1 cellular context compared by ENCODE assay signal in genomic region chr2:64857581-64858471, GRCh38.
A peak's percentile ranks its signal among the peaks of the same experiment; 100 is the strongest.
TF ChIP-seq lines count a peak whose summit lies in the region.

No MANE protein-coding gene starts in this region.

TF ChIP-seq in HepG2, 621 proteins besides CTCF, POLR2A, EP300 and RAD21 (continued from another document):
- TF ChIP-seq MXI1 (IDR thresholded peaks at IDR 0.05; ENCODE audit: borderline replicate concordance, low read depth, low read length) (no peak), HOXA3 (CRISPR knock-in tag; IDR thresholded peaks at IDR 0.05) (peak; percentile 52; the same call in 1 of the 2 replicates), ZC3H13 (CRISPR knock-in tag; IDR thresholded peaks at IDR 0.05) (no peak), SRSF9 (IDR thresholded peaks at IDR 0.05; ENCODE audit: borderline replicate concordance, insufficient read depth, low read depth, low read length, poor library complexity, severe bottlenecking) (no peak), ZNF784 (CRISPR knock-in tag; IDR thresholded peaks at IDR 0.05; ENCODE audit: borderline replicate concordance) (no peak; the same call in 1 of the 2 replicates), DBP (CRISPR knock-in tag; IDR thresholded peaks at IDR 0.05; ENCODE audit: not compliant biosample characterization) (no peak), HMGXB3 (CRISPR knock-in tag; IDR thresholded peaks at IDR 0.05; ENCODE audit: borderline replicate concordance) (no peak), CREB3 (CRISPR knock-in tag; IDR thresholded peaks at IDR 0.05) (0 out of 2 replicates have a peak, but pooled peaks have one; percentile 33), ZNF30 (CRISPR knock-in tag; IDR thresholded peaks at IDR 0.05) (0 out of 2 replicates have a peak, but pooled peaks have one; percentile 23), ZNF296 (CRISPR knock-in tag; conservative IDR thresholded peaks at IDR 0.05) (no peak; the same call in 1 of the 2 replicates), ZNF891 (CRISPR knock-in tag; IDR thresholded peaks at IDR 0.05) (peak; percentile 70; the same call in 1 of the 2 replicates), ZNF451 (CRISPR knock-in tag; IDR thresholded peaks at IDR 0.05) (no peak), GATAD2A (CRISPR knock-in tag; IDR thresholded peaks at IDR 0.05) (peak; percentile 57), MAX (IDR thresholded peaks at IDR 0.05) (peak; percentile 62), RFX1 (IDR thresholded peaks at IDR 0.05) (no peak), FOXP4 (CRISPR knock-in tag; IDR thresholded peaks at IDR 0.05) (no peak), TCF7 (IDR thresholded peaks at IDR 0.05; ENCODE audit: low read depth) (no peak), ZNF800 (CRISPR knock-in tag; IDR thresholded peaks at IDR 0.05) (0 out of 2 replicates have a peak, but pooled peaks have one; percentile 46), ZNF644 (CRISPR knock-in tag; IDR thresholded peaks at IDR 0.05; ENCODE audit: low read depth) (0 out of 2 replicates have a peak, but pooled peaks have one; percentile 29), ZNF687 (CRISPR knock-in tag; IDR thresholded peaks at IDR 0.05) (peak; percentile 58; the same call in 1 of the 2 replicates), HNRNPL (IDR thresholded peaks at IDR 0.05; ENCODE audit: low read depth, low read length) (no peak), ZFY (CRISPR knock-in tag; IDR thresholded peaks at IDR 0.05) (peak; percentile 9; the same call in 1 of the 2 replicates), PBX2 (CRISPR knock-in tag; IDR thresholded peaks at IDR 0.05) (no peak), SAP130 (CRISPR knock-in tag; IDR thresholded peaks at IDR 0.05; ENCODE audit: low read depth) (peak; percentile 46), ZNF414 (CRISPR knock-in tag; IDR thresholded peaks at IDR 0.05) (no peak; the same call in 1 of the 2 replicates), ARNTL (CRISPR knock-in tag; IDR thresholded peaks at IDR 0.05) (no peak), ZNF430 (CRISPR knock-in tag; IDR thresholded peaks at IDR 0.05) (peak; percentile 18; the same call in 1 of the 2 replicates), NONO (IDR thresholded peaks at IDR 0.05) (no peak), NONO (CRISPR knock-in tag; conservative IDR thresholded peaks at IDR 0.05) (0 out of 2 replicates have a peak, but pooled peaks have one; percentile 23), TBL1XR1 (IDR thresholded peaks at IDR 0.05; ENCODE audit: borderline replicate concordance, low read length, partially characterized antibody) (no peak), ZNF207 (IDR thresholded peaks at IDR 0.05; ENCODE audit: borderline replicate concordance) (no peak), SP2 (CRISPR knock-in tag; IDR thresholded peaks at IDR 0.05) (0 out of 2 replicates have a peak, but pooled peaks have one; percentile 36), BORCS8-MEF2B (CRISPR knock-in tag; IDR thresholded peaks at IDR 0.05) (no peak; the same call in 1 of the 2 replicates), SPEN (CRISPR knock-in tag; IDR thresholded peaks at IDR 0.05; ENCODE audit: low read depth) (0 out of 2 replicates have a peak, but pooled peaks have one; percentile 6), MAFG (CRISPR knock-in tag; IDR thresholded peaks at IDR 0.05) (no peak), ZNF737 (CRISPR knock-in tag; IDR thresholded peaks at IDR 0.05; ENCODE audit: borderline replicate concordance) (peak; percentile 46; the same call in 1 of the 2 replicates), ETS1 (CRISPR knock-in tag; IDR thresholded peaks at IDR 0.05) (no peak)
